ENCODE assay signal across 10 cellular contexts in the genomic region with DNA sequence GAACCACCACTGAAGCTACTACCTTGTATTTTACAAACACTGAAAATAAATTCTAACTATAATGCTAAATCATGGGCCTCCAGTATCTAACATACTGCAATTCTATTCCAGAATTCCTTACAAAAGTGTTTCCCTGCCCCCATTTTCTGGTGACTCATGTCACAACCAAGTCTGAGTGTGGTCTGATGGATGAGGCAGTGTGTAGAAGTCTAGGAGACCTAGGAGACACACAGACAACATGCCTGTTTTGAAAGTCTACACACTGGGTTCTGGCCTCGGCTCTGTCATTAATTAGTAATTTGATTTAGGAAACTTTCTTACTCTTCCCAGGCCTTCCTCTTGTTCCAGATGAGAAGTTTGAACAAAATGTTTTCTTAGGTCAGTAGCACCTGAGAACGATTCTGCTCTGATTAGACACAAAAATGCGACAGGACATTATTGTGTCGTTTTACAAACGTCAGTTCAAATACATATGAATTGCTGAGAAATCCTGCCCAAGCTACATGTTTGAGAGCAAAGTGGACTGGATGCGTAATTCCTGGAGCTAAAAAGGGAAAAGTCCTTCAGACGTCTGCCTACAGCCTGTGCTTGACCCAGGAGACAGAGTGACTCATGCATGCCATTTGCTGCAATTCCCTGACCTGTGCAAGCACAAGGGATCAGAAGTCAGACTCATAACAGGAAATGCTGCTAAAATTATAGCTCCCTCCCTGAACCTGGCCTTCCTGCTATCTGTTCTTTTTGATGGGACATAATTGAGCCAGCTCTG.
DNase-seq lines count a peak whose midpoint lies in the region; ATAC-seq and TF ChIP-seq lines count a peak whose summit lies in the region.
"Had no signal": no experiment of that assay in that cellular context is flagged by ENCODE, and none has a peak within 500 bp of the region (broad histone marks: within the 10 kb centered on the region; RNA-seq: fewer than 3 reads in every experiment).

No MANE protein-coding gene starts in this region.

- intact Hi-C loops in activated CD4-positive, alpha-beta T cell treated with anti-CD3 and anti-CD28 coated beads, Interleukin-2, amount 10 ng/mL, durations not matched to agents 24 days and 14 days (cut with micrococcal nuclease), result no loop called here
- intact Hi-C loops in sigmoid colon (cut with DNase I), result no loop called here

- H3K9me3 ChIP-seq in hepatocyte (ENCODE audit: low read depth) (no peaks in the 10 kb centered on the region), sigmoid colon (no peaks in the 10 kb centered on the region)

- H3K27me3 Mint-ChIP-seq in activated CD4-positive, alpha-beta T cell treated with anti-CD3 and anti-CD28 coated beads, Interleukin-2, amount 10 ng/mL, durations not matched to agents 24 days and 14 days, result no peaks in the 10 kb centered on the region

- no peak for TF ChIP-seq CTCF in VCaP (conservative IDR thresholded peaks at IDR 0.05)
- TF ChIP-seq CTCF in hepatocyte (IDR thresholded peaks at IDR 0.05; ENCODE audit: poor library complexity), result no peak
- TF ChIP-seq CTCF in retinal pigment epithelial cell (conservative IDR thresholded peaks at IDR 0.05; ENCODE audit: low read depth, low read length), result no peak
- TF ChIP-seq CTCF in sigmoid colon (IDR thresholded peaks at IDR 0.05), result no peak

- DNase-seq in H4 (ENCODE audit: low spot score) (peak; percentile 33), hepatocyte (ENCODE audit: low spot score) (peak; percentile 72), retinal pigment epithelial cell (ENCODE audit: low read depth) (peak; percentile 87), sigmoid colon (no peak)
- DNase-seq in activated CD4-positive, alpha-beta T cell treated with anti-CD3 and anti-CD28 coated beads, Interleukin-2, amount 10 ng/mL, durations not matched to agents 24 days and 14 days, result no peak
- DNase-seq: NCI-H2171 had no signal

- no peak for ATAC-seq in HG02642 (IDR thresholded peaks at IDR 0.05; ENCODE audit: poor library complexity, unreplicated experiment)
- no peak for ATAC-seq in HG03457 (IDR thresholded peaks at IDR 0.05; ENCODE audit: unreplicated experiment)

- TF ChIP-seq EP300 in sigmoid colon (IDR thresholded peaks at IDR 0.05), result no peak

- H3K36me3 Mint-ChIP-seq in activated CD4-positive, alpha-beta T cell treated with anti-CD3 and anti-CD28 coated beads, Interleukin-2, amount 10 ng/mL, durations not matched to agents 24 days and 14 days (ENCODE audit: low read depth), result no peaks in the 10 kb centered on the region
- H3K36me3 Mint-ChIP-seq: CD14-positive monocyte had no signal

- H3K4me3 ChIP-seq in hepatocyte (no peak overlapping the region), retinal pigment epithelial cell (ENCODE audit: low read length) (no peak overlapping the region), sigmoid colon (no peak overlapping the region)

- H3K9me3 Mint-ChIP-seq in activated CD4-positive, alpha-beta T cell treated with anti-CD3 and anti-CD28 coated beads, Interleukin-2, amount 10 ng/mL, durations not matched to agents 24 days and 14 days, result no peaks in the 10 kb centered on the region

- H3K27ac ChIP-seq in VCaP (peak overlapping the region; percentile 60; the same call in 1 of the 2 replicates), hepatocyte (peak overlapping the region; percentile 90), sigmoid colon (no peak overlapping the region)

- no peaks in the 10 kb centered on the region for H3K4me1 Mint-ChIP-seq in activated CD4-positive, alpha-beta T cell treated with anti-CD3 and anti-CD28 coated beads, Interleukin-2, amount 10 ng/mL, durations not matched to agents 24 days and 14 days
- H3K4me1 Mint-ChIP-seq: CD14-positive monocyte had no signal

- H3K4me2 ChIP-seq in hepatocyte, result peak overlapping the region; percentile 13

- no peaks in the 10 kb centered on the region for H3K79me2 ChIP-seq in hepatocyte

- H3K4me1 ChIP-seq in hepatocyte (ENCODE audit: insufficient read depth) (peaks cover 32% of the 10 kb centered on the region), sigmoid colon (no peaks in the 10 kb centered on the region)

- no peaks in the 10 kb centered on the region for H3K9me2 ChIP-seq in hepatocyte (replicated peaks; ENCODE audit: insufficient read depth)

- H2AFZ ChIP-seq in hepatocyte, result no peak overlapping the region

- no peak overlapping the region for H3K4me3 Mint-ChIP-seq in activated CD4-positive, alpha-beta T cell treated with anti-CD3 and anti-CD28 coated beads, Interleukin-2, amount 10 ng/mL, durations not matched to agents 24 days and 14 days
- H3K4me3 Mint-ChIP-seq: CD14-positive monocyte had no signal

- no peaks in the 10 kb centered on the region for H4K20me1 ChIP-seq in hepatocyte (ENCODE audit: insufficient read depth, poor library complexity, severe bottlenecking)

- 40% methylated on average over 7 of the region's 7 CpGs for WGBS in hepatocyte (ENCODE audit: low lambda C conversion rate, missing lambda C conversion rate)
- 67 to 73% methylated on average over 7 of the region's 7 CpGs for WGBS in sigmoid colon, 2 donors

- no peak for TF ChIP-seq POLR2A in sigmoid colon (IDR thresholded peaks at IDR 0.05)

- H3K27me3 ChIP-seq in hepatocyte, result no peaks in the 10 kb centered on the region
- no peaks in the 10 kb centered on the region for H3K27me3 ChIP-seq in sigmoid colon

- H3K27ac Mint-ChIP-seq in activated CD4-positive, alpha-beta T cell treated with anti-CD3 and anti-CD28 coated beads, Interleukin-2, amount 10 ng/mL, durations not matched to agents 24 days and 14 days, result no peak overlapping the region
- H3K27ac Mint-ChIP-seq: CD14-positive monocyte had no signal

- H3K36me3 ChIP-seq in hepatocyte (replicated peaks; ENCODE audit: insufficient read depth, low read depth) (no peaks in the 10 kb centered on the region), sigmoid colon (no peaks in the 10 kb centered on the region)

Comparison
In these comparisons a context has a peak if more than half of its experiments do, and no peak if none do; other contexts are left out.
1. DNase-seq: peak in H4 (single experiment), hepatocyte (single experiment) and retinal pigment epithelial cell (single experiment); none in activated CD4-positive, alpha-beta T cell treated with anti-CD3 and anti-CD28 coated beads, Interleukin-2, amount 10 ng/mL, durations not matched to agents 24 days and 14 days (single experiment) and sigmoid colon (single experiment).
2. H3K27ac ChIP-seq: peak in VCaP (single experiment) and hepatocyte (single experiment); none in sigmoid colon (0 of 4).